In genomic region chr1:110339040-110339426, GRCh38 we compare ENCODE assay signal across 8 cellular contexts. TPM values are rescaled to one million over a fixed set of nuclear protein-coding genes. Genes with fewer than 3 reads are reported as not detected.
DNase-seq lines count a peak whose midpoint lies in the region; ATAC-seq and TF ChIP-seq lines count a peak whose summit lies in the region.

TSS of gene RBM15 (plus strand) at chr1:110339377. CDS start at chr1:110339406, 29 bp downstream.

- TF ChIP-seq CTCF in HCT116 (IDR thresholded peaks at IDR 0.05 in 2 of 3, conservative IDR thresholded peaks at IDR 0.05 in 1 of 3; ENCODE audit: borderline replicate concordance in 1 of 3, insufficient read depth in 1 of 3, low read depth in 2 of 3, low read length in 2 of 3), result no peak
- no peak for TF ChIP-seq CTCF in MM.1S (IDR thresholded peaks at IDR 0.05; ENCODE audit: low read length)
- TF ChIP-seq CTCF in foreskin fibroblast (IDR thresholded peaks at IDR 0.05; ENCODE audit: low read depth, low read length), result no peak
- TF ChIP-seq CTCF in neural crest cell (conservative IDR thresholded peaks at IDR 0.05), result no peak
- TF ChIP-seq CTCF in stomach (IDR thresholded peaks at IDR 0.05), result no peak

- RAD21 ChIA-PET in HCT116 (lab: Charles Lee; ENCODE audit: low non-redundant PET in 1 of 2, low total read pairs in 2 of 2, uncharacterized antibody in 2 of 2, unreplicated experiment in 2 of 2), result interaction anchor here (1.1 to 1.5 kb wide), 4 partner anchors 26 to 131 kb away, joined by 4 to 6 read pairs (median 5); no protein-coding TSS in a partner anchor

- peaks cover 6% of the 10 kb centered on the region for H3F3A ChIP-seq in MM.1S (ENCODE audit: insufficient read depth, low read length)

- POLR2A ChIA-PET in HCT116 (lab: Charles Lee), result interaction anchor here (0.6 to 2.7 kb wide), 14 partner anchors 10 to 340 kb away, joined by 3 to 14 read pairs (median 3); partner anchors contain the start of gene LAMTOR5

- no peaks in the 10 kb centered on the region for H3K9me3 ChIP-seq in HCT116 (ENCODE audit: control insufficient read depth in 1 of 2, insufficient read depth in 1 of 2, low read depth in 1 of 2, low read length in 2 of 2)
- H3K9me3 ChIP-seq in MM.1S (replicated peaks; ENCODE audit: insufficient read depth, low read length), result no peaks in the 10 kb centered on the region
- no peaks in the 10 kb centered on the region for H3K9me3 ChIP-seq in stomach

- H3K27me3 ChIP-seq in HCT116 (ENCODE audit: insufficient read depth, low read length), result no peaks in the 10 kb centered on the region
- H3K27me3 ChIP-seq in MM.1S (replicated peaks; ENCODE audit: insufficient read depth, low read length), result no peaks in the 10 kb centered on the region
- no peaks in the 10 kb centered on the region for H3K27me3 ChIP-seq in stomach

- H2AFZ ChIP-seq in HCT116 (ENCODE audit: low read depth, low read length, poor library complexity, severe bottlenecking) (peak within 1 kb of the TSS; percentile 70), MM.1S (ENCODE audit: low read length) (peak within 1 kb of the TSS; percentile 82)

- no peak for TF ChIP-seq RAD21 in HCT116 (IDR thresholded peaks at IDR 0.05; ENCODE audit: low read depth)

- WGBS in stomach, 5 donors, result 0 to 2% (median 0%) methylated on average over 19 of the region's 19 CpGs

- H3K4me3 ChIP-seq in HCT116 (replicated peaks in 1 of 2; ENCODE audit: low read depth in 1 of 2, low read length in 2 of 2), result peak within 1 kb of the TSS; percentile 69 to 89
- peak within 1 kb of the TSS; percentile 88 for H3K4me3 ChIP-seq in MM.1S (ENCODE audit: low read length)
- peak within 1 kb of the TSS; percentile 64 to 90 for H3K4me3 ChIP-seq in foreskin fibroblast (ENCODE audit: low read depth in 1 of 2, low read length in 2 of 2)
- H3K4me3 ChIP-seq in stomach, result peak within 1 kb of the TSS; percentile 90 to 95 (median 92)

- H4K20me1 ChIP-seq in HCT116 (ENCODE audit: insufficient read depth) (peaks cover 22% of the 10 kb centered on the region; the same call in 1 of the 2 replicates), MM.1S (ENCODE audit: insufficient read depth, low read length) (peaks cover 13% of the 10 kb centered on the region)

- H3K27ac ChIP-seq in HCT116 (ENCODE audit: low read depth, low read length) (peak within 1 kb of the TSS; percentile 95), MM.1S (ENCODE audit: low read length) (peak within 1 kb of the TSS; percentile 99), stomach (peak within 1 kb of the TSS; percentile 97 to 100 (median 98))

- H3K4me2 ChIP-seq in HCT116 (ENCODE audit: low read length), result peak within 1 kb of the TSS; percentile 93
- peak within 1 kb of the TSS; percentile 76 for H3K4me2 ChIP-seq in MM.1S (ENCODE audit: low read depth, low read length)

- peaks cover 9% of the 10 kb centered on the region for H3K36me3 Mint-ChIP-seq in neural crest cell (ENCODE audit: low read depth)

- H3K9me2 ChIP-seq in HCT116 (ENCODE audit: insufficient read depth), result no peaks in the 10 kb centered on the region
- no peaks in the 10 kb centered on the region for H3K9me2 ChIP-seq in MM.1S (replicated peaks; ENCODE audit: insufficient read depth, low read length)

- H3K4me3 Mint-ChIP-seq in neural crest cell, result no peak within 1 kb of the TSS

- intact Hi-C loops in HCT116 (cut with micrococcal nuclease), result loop anchor here (1.0 kb wide), 1 partner anchor 121 kb away; no protein-coding TSS in a partner anchor
- intact Hi-C loops in stomach (cut with DNase I; ENCODE audit: low total_unique reads), result no loop called here

- H3K4me1 ChIP-seq in HCT116 (ENCODE audit: control insufficient read depth in 1 of 2, insufficient read depth in 2 of 2, low read length in 2 of 2), result peaks cover 34 to 49% of the 10 kb centered on the region in 2 experiments
- H3K4me1 ChIP-seq in MM.1S (ENCODE audit: low read length), result peaks cover 10% of the 10 kb centered on the region; the same call in 1 of the 2 replicates
- peaks cover 49 to 66% (median 57%) of the 10 kb centered on the region in 4 donors for H3K4me1 ChIP-seq in stomach

- H3K27me3 Mint-ChIP-seq in neural crest cell (ENCODE audit: low read depth), result no peaks in the 10 kb centered on the region

- H3K36me3 ChIP-seq in HCT116 (ENCODE audit: control insufficient read depth in 1 of 2, insufficient read depth in 2 of 2, low read length in 2 of 2), result peaks cover 30 to 35% of the 10 kb centered on the region in 2 experiments
- H3K36me3 ChIP-seq in MM.1S (replicated peaks; ENCODE audit: insufficient read depth, low read length), result no peaks in the 10 kb centered on the region; the same call in none of the 2 replicates
- peaks cover 7 to 28% (median 20%) of the 10 kb centered on the region in 4 donors for H3K36me3 ChIP-seq in stomach

- H3K79me2 ChIP-seq in HCT116 (ENCODE audit: insufficient read depth, low read length) (peaks cover 46% of the 10 kb centered on the region), MM.1S (ENCODE audit: low read length) (peaks cover 47% of the 10 kb centered on the region)

- peak; percentile 100 for DNase-seq in ELF-1 (ENCODE audit: low read depth, low spot score)
- DNase-seq in HCT116 (ENCODE audit: low read depth, low spot score), result peak; percentile 99
- DNase-seq in MM.1S, result peak; percentile 97
- DNase-seq in SIG-M5 (lab: John Stamatoyannopoulos, UW), result peak; percentile 99
- peak; percentile 98 for DNase-seq in activated effector memory CD4-positive, alpha-beta T cell treated with anti-CD3 and anti-CD28 coated beads, Interleukin-2, amount 50 U/mL, for 16 hours
- peak; percentile 100 for DNase-seq in foreskin fibroblast
- DNase-seq in neural crest cell (ENCODE audit: low read depth, low spot score), result peak; percentile 87
- DNase-seq in stomach, result peak; percentile 98

- H3K9me3 Mint-ChIP-seq in neural crest cell, result no peaks in the 10 kb centered on the region

- BruUV-seq in HCT116 (replicated peaks; lab: Mats Ljungman, UMichigan), result no TSS peak

- peaks cover 52% of the 10 kb centered on the region for H3K4me1 Mint-ChIP-seq in neural crest cell

- no peak for TF ChIP-seq EP300 in stomach (IDR thresholded peaks at IDR 0.05)

- H3K9ac ChIP-seq in HCT116 (ENCODE audit: low read length) (peak within 1 kb of the TSS; percentile 96), MM.1S (ENCODE audit: low read length) (peak within 1 kb of the TSS; percentile 94)

- CTCF ChIA-PET in HCT116 (lab: Charles Lee), result interaction anchor here (0.9 to 4.9 kb wide), 14 partner anchors 10 to 354 kb away, joined by 3 to 49 read pairs (median 4); partner anchors contain the start of gene AHCYL1

- H3K27ac Mint-ChIP-seq in neural crest cell (ENCODE audit: unreplicated experiment), result no peak within 1 kb of the TSS

- ATAC-seq in HCT116, result peak; percentile 81

- no peak for TF ChIP-seq POLR2A in HCT116 (IDR thresholded peaks at IDR 0.05; ENCODE audit: borderline replicate concordance, extremely low read depth, insufficient read depth, insufficient read length)
- TF ChIP-seq POLR2A in stomach (IDR thresholded peaks at IDR 0.05), result no peak

TF ChIP-seq in HCT116, 20 proteins besides CTCF, POLR2A, EP300 and RAD21:
- TF ChIP-seq EZH2 (IDR thresholded peaks at IDR 0.05) (no peak), ATF3 (IDR thresholded peaks at IDR 0.05) (no peak), ZFX (IDR thresholded peaks at IDR 0.05) (no peak), SP1 (IDR thresholded peaks at IDR 0.05; ENCODE audit: low read depth) (peak; percentile 96)

RNA-seq across cellular contexts. Expression of gene RBM15, which starts in this region (rescaled TPM):
- total RNA-seq in HCT116 (2021; ENCODE audit: unreplicated experiment), result 44.0 TPM
- 10.9 and 14.7 TPM in 2 replicates for polyA plus RNA-seq in HCT116 (2012)
- 52.6 and 54.0 TPM in 2 replicates for total RNA-seq in neural crest cell
- 10 to 100 TPM; 29.0 to 58.6 (median 40.3) TPM for total RNA-seq in stomach
- polyA plus RNA-seq in stomach, result 1 to 10 TPM; 1.5 to 2.4 (median 2.1) TPM

Comparison
In these comparisons a context has a peak if more than half of its experiments do, and no peak if none do; other contexts are left out.
1. Peak in every context shown above with its lines: DNase-seq, ATAC-seq, H3K4me3 ChIP-seq and H3K27ac ChIP-seq.